ENCODE assay signal across 23 cellular contexts in genomic region chr5:8897316-8897715, GRCh38.
"Had no signal": no experiment of that assay in that cellular context is flagged by ENCODE, and none has a peak within 500 bp of the region (broad histone marks: within the 10 kb centered on the region; RNA-seq: fewer than 3 reads in every experiment).

No MANE protein-coding gene starts in this region.

- ATAC-seq: activated T-helper 17 cell treated with anti-CD3 and anti-CD28 coated beads, Interleukin-2, amount 50 U/mL, for 72 hours; PC-3; T-helper 17 cell had no signal

- FAIRE-seq: astrocyte, colon had no signal

- DNase-seq: activated CD4-positive, alpha-beta memory T cell treated with anti-CD3 and anti-CD28 coated beads for 36 hours; activated CD4-positive, alpha-beta T cell treated with anti-CD3 and anti-CD28 coated beads, Interleukin-2, amount 10 ng/mL, durations not matched to agents 7 days and 5 days; activated CD4-positive, CD25-positive, alpha-beta regulatory T cell; activated gamma-delta T cell; activated naive CD4-positive, alpha-beta T cell treated with anti-CD3 and anti-CD28 coated beads for 36 hours; activated T-cell treated with anti-CD3 and anti-CD28 coated beads for 4 hours; activated T-cell treated with anti-CD3 and anti-CD28 coated beads, Interleukin-2, amount 50 U/mL, for 48 hours; amygdala; cerebellar nuclear complex; MG63; NCI-H1105; NCI-H1436; NCI-H1694 treated with DMSO at 0.1 percent for 48 hours; NCI-H2029 treated with DMSO at 0.1 percent for 48 hours; NCI-H446; NCI-H524; PC-3; SHP77 treated with DMSO at 0.1 percent for 48 hours; T-helper 17 cell; T-helper 9 cell had no signal
